ENCODE assay signal across 31 cellular contexts in genomic region chr5:67366256-67366655, GRCh38.
"Had no signal": no experiment of that assay in that cellular context is flagged by ENCODE, and none has a peak within 500 bp of the region (broad histone marks: within the 10 kb centered on the region; RNA-seq: fewer than 3 reads in every experiment).

No MANE protein-coding gene starts in this region.

- H3K27ac ChIP-seq: KMS-11, SK-N-MC, VCaP had no signal

- H3K9me3 Mint-ChIP-seq: activated naive CD4-positive, alpha-beta T cell treated with anti-CD3 and anti-CD28 coated beads for 36 hours; activated T-helper 17 cell treated with anti-CD3 and anti-CD28 coated beads, Interleukin-2, amount 50 U/mL, for 72 hours; T-cell had no signal

- H3K4me3 Mint-ChIP-seq: activated CD4-positive, alpha-beta memory T cell treated with anti-CD3 and anti-CD28 coated beads, Interleukin-2, amount 10 ng/mL, durations not matched to agents 7 days and 5 days; activated CD4-positive, alpha-beta T cell treated with anti-CD3 and anti-CD28 coated beads for 36 hours; activated naive CD4-positive, alpha-beta T cell treated with anti-CD3 and anti-CD28 coated beads for 36 hours; activated naive CD8-positive, alpha-beta T cell; activated T-helper 17 cell treated with anti-CD3 and anti-CD28 coated beads, Interleukin-2, amount 50 U/mL, for 72 hours; T-cell had no signal

- H3K4me1 Mint-ChIP-seq: activated CD4-positive, alpha-beta memory T cell treated with anti-CD3 and anti-CD28 coated beads, Interleukin-2, amount 10 ng/mL, durations not matched to agents 7 days and 5 days; activated T-helper 17 cell treated with anti-CD3 and anti-CD28 coated beads, Interleukin-2, amount 50 U/mL, for 72 hours; T-cell had no signal

- H3K27ac Mint-ChIP-seq: activated CD4-positive, alpha-beta memory T cell treated with anti-CD3 and anti-CD28 coated beads, Interleukin-2, amount 10 ng/mL, durations not matched to agents 7 days and 5 days; activated CD4-positive, alpha-beta T cell treated with anti-CD3 and anti-CD28 coated beads for 36 hours; activated naive CD4-positive, alpha-beta T cell treated with anti-CD3 and anti-CD28 coated beads for 36 hours; activated naive CD8-positive, alpha-beta T cell; activated T-helper 17 cell treated with anti-CD3 and anti-CD28 coated beads, Interleukin-2, amount 50 U/mL, for 72 hours; T-cell had no signal

- DNase-seq: activated CD4-positive, alpha-beta memory T cell treated with anti-CD3 and anti-CD28 coated beads, Interleukin-2, amount 10 ng/mL, durations not matched to agents 7 days and 5 days; activated CD4-positive, alpha-beta T cell treated with anti-CD3 and anti-CD28 coated beads for 36 hours; activated CD4-positive, alpha-beta T cell treated with anti-CD3 and anti-CD28 coated beads, Interleukin-2, amount 50 U/mL, for 1 hour; activated CD4-positive, CD25-positive, alpha-beta regulatory T cell; activated gamma-delta T cell; activated naive CD4-positive, alpha-beta T cell treated with anti-CD3 and anti-CD28 coated beads for 36 hours; activated T-cell treated with anti-CD3 and anti-CD28 coated beads for 4 hours; activated T-cell treated with anti-CD3 and anti-CD28 coated beads, Interleukin-2, amount 50 U/mL, for 48 hours; central memory CD4-positive, alpha-beta T cell; MG63; MV-4-11; NCI-H1092 treated with DMSO at 0.1 percent for 48 hours; NCI-H1417 treated with DMSO at 0.1 percent for 48 hours; NCI-H1694; NCI-H2029; NCI-H2107; NCI-H2171 treated with DMSO at 0.1 percent for 48 hours; NCI-H226; NCI-H510A treated with DMSO at 0.1 percent for 48 hours; NCI-H69; NK-92 treated with Interleukin-12 subunit alpha and Interleukin-12 subunit beta, amount 100 ng/mL, for 24 hours; OCI-M1; RPMI8226; T-cell; T-helper 2 cell; T1000 had no signal

- H3K36me3 Mint-ChIP-seq: T-cell had no signal

- H3K27me3 Mint-ChIP-seq: activated naive CD8-positive, alpha-beta T cell had no signal
